1 cellular context compared by ENCODE assay signal in genomic region chr3:47283193-47283537, GRCh38.
A peak's percentile ranks its signal among the peaks of the same experiment; 100 is the strongest.
TF ChIP-seq lines count a peak whose summit lies in the region.

No MANE protein-coding gene starts in this region.

TF ChIP-seq in K562, 482 proteins besides CTCF, POLR2A, EP300 and RAD21 (continued from another document):
- TF ChIP-seq, protein P1, sequence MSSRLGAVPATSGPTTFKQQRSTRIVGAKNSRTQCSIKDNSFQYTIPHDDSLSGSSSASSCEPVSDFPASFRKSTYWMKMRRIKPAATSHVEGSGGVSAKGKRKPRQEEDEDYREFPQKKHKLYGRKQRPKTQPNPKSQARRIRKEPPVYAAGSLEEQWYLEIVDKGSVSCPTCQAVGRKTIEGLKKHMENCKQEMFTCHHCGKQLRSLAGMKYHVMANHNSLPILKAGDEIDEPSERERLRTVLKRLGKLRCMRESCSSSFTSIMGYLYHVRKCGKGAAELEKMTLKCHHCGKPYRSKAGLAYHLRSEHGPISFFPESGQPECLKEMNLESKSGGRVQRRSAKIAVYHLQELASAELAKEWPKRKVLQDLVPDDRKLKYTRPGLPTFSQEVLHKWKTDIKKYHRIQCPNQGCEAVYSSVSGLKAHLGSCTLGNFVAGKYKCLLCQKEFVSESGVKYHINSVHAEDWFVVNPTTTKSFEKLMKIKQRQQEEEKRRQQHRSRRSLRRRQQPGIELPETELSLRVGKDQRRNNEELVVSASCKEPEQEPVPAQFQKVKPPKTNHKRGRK (tag; IDR thresholded peaks at IDR 0.05): peak; percentile 84
- no peak for TF ChIP-seq KAT8 (IDR thresholded peaks at IDR 0.05; ENCODE audit: low read depth)
- TF ChIP-seq, protein P2, sequence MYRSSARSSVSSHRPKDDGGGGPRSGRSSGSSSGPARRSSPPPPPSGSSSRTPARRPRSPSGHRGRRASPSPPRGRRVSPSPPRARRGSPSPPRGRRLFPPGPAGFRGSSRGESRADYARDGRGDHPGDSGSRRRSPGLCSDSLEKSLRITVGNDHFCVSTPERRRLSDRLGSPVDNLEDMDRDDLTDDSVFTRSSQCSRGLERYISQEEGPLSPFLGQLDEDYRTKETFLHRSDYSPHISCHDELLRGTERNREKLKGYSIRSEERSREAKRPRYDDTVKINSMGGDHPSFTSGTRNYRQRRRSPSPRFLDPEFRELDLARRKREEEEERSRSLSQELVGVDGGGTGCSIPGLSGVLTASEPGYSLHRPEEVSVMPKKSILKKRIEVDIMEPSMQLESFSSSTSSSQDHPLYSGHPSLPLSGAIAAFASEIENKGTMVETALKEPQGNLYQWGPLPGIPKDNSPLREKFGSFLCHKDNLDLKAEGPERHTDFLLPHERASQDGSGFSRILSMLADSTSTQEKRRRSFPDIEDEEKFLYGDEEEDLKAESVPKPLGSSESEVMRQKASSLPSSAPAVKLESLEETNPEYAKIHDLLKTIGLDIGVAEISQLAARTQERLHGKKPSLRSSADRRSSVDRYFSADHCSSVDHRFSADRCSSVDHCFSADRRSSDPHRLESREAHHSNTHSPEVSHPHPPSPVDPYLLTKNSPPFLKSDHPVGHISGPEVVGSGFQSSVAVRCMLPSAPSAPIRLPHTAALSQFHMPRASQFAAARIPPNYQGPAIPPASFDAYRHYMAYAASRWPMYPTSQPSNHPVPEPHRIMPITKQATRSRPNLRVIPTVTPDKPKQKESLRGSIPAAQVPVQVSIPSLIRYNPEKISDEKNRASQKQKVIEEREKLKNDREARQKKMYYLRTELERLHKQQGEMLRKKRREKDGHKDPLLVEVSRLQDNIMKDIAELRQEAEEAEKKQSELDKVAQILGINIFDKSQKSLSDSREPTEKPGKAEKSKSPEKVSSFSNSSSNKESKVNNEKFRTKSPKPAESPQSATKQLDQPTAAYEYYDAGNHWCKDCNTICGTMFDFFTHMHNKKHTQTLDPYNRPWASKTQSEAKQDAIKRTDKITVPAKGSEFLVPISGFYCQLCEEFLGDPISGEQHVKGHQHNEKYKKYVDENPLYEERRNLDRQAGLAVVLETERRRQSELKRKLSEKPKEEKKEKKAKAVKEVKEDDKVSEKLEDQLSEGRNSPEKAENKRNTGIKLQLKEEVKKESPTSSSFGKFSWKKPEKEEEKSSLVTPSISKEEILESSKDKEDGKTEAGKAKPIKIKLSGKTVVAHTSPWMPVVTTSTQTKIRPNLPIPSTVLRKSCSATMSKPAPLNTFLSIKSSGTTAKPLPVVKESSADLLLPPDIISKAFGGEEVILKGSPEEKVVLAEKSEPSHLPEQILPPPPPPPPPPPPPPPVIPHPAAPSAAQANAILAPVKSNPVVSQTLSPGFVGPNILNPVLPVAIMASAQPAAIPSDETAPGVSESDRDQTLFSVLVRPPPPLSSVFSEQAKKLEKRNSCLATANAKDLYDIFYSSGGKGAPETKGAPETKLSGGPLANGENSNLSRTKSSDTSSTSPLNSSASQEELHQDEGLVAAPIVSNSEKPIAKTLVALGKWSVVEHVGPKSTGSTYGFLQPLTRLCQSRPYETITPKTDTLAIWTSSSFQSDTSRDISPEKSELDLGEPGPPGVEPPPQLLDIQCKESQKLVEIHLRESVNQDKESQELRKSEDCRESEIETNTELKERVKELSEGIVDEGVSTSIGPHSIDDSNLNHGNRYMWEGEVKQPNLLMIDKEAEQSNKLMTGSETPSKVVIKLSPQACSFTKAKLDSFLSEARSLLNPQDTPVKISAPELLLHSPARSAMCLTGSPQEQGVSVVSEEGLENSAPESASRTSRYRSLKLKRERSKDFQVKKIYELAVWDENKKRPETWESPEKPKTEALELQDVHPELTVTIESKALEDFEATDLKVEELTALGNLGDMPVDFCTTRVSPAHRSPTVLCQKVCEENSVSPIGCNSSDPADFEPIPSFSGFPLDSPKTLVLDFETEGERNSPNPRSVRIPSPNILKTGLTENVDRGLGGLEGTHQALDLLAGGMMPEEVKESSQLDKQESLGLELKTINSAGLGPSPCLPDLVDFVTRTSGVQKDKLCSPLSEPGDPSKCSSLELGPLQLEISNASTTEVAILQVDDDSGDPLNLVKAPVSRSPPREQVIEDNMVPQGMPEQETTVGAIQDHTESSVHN (IDR thresholded peaks at IDR 0.05; ENCODE audit: borderline replicate concordance in 1 of 2, low read depth in 1 of 2): no peak
- peak; percentile 3; the same call in 1 of the 2 replicates for TF ChIP-seq ZNF316 (IDR thresholded peaks at IDR 0.05)
- TF ChIP-seq ZC3H8 (IDR thresholded peaks at IDR 0.05): 0 out of 2 replicates have a peak, but pooled peaks have one; percentile 35
- TF ChIP-seq ZNF217 (CRISPR knock-in tag; IDR thresholded peaks at IDR 0.05): no peak
- TF ChIP-seq TGIF2 (CRISPR knock-in tag; IDR thresholded peaks at IDR 0.05): no peak
- 0 out of 2 replicates have a peak, but pooled peaks have one; percentile 5 for TF ChIP-seq EHMT2 (IDR thresholded peaks at IDR 0.05)
- no peak for TF ChIP-seq RFX1 (IDR thresholded peaks at IDR 0.05)
- 0 out of 2 replicates have a peak, but pooled peaks have one; percentile 18 for TF ChIP-seq SREBF2 (CRISPR knock-in tag; IDR thresholded peaks at IDR 0.05)
- TF ChIP-seq SIN3A (IDR thresholded peaks at IDR 0.05; ENCODE audit: borderline replicate concordance in 2 of 2, control insufficient read depth in 1 of 2, low read depth in 2 of 2, low read length in 2 of 2): peak in 1 of 2 experiments; percentile 82; a peak in 1 of 4 replicates
- TF ChIP-seq ZNF395 (CRISPR knock-in tag; IDR thresholded peaks at IDR 0.05): peak; percentile 7; the same call in 1 of the 2 replicates
- TF ChIP-seq OTX1 (CRISPR knock-in tag; IDR thresholded peaks at IDR 0.05): 0 out of 2 replicates have a peak, but pooled peaks have one; percentile 5
- TF ChIP-seq ZNF165 (CRISPR knock-in tag; IDR thresholded peaks at IDR 0.05; ENCODE audit: borderline replicate concordance): 0 out of 2 replicates have a peak, but pooled peaks have one; percentile 49
- no peak for TF ChIP-seq SPI1 (IDR thresholded peaks at IDR 0.05; ENCODE audit: borderline replicate concordance, low read depth, low read length)
- TF ChIP-seq FOXJ2 (tag; IDR thresholded peaks at IDR 0.05): no peak
- peak in 1 of 2 experiments; percentile 50; a peak in 1 of 4 replicates for TF ChIP-seq SRF (CRISPR knock-in tag; IDR thresholded peaks at IDR 0.05)
- TF ChIP-seq MCM3 (IDR thresholded peaks at IDR 0.05): no peak
TF ChIP-seq in K562: peak in this region for 14.
